In genomic region chr20:59004763-59005522, GRCh38 we compare ENCODE assay signal across 1 cellular context.
TF ChIP-seq lines count a peak whose summit lies in the region.

No MANE protein-coding gene starts in this region.

TF ChIP-seq in SK-N-SH, 30 proteins besides CTCF, POLR2A, EP300 and RAD21 (continued from another document):
- no peak for TF ChIP-seq PBX3 (IDR thresholded peaks at IDR 0.05)
- TF ChIP-seq MEF2A (IDR thresholded peaks at IDR 0.05; ENCODE audit: borderline replicate concordance, low read depth) = no peak
- no peak for TF ChIP-seq EZH2phosphoT487 (IDR thresholded peaks at IDR 0.05; ENCODE audit: borderline replicate concordance, low read depth)
- TF ChIP-seq TCF12 (IDR thresholded peaks at IDR 0.05) = no peak
- no peak for TF ChIP-seq FOXM1 (IDR thresholded peaks at IDR 0.05; ENCODE audit: low read depth)
- no peak for TF ChIP-seq REST (IDR thresholded peaks at IDR 0.05; ENCODE audit: low read depth, low read length)
- no peak for TF ChIP-seq NRF1 (IDR thresholded peaks at IDR 0.05; ENCODE audit: low read depth, low read length)
TF ChIP-seq in SK-N-SH: peak in this region for 0.
